In genomic region chr7:96800824-96801223, GRCh38 we compare ENCODE assay signal across 23 cellular contexts.
DNase-seq lines count a peak whose midpoint lies in the region; ATAC-seq and TF ChIP-seq lines count a peak whose summit lies in the region.
"Had no signal": no experiment of that assay in that cellular context is flagged by ENCODE, and none has a peak within 500 bp of the region (broad histone marks: within the 10 kb centered on the region; RNA-seq: fewer than 3 reads in every experiment).

No MANE protein-coding gene starts in this region.

- H2AFZ ChIP-seq in PC-3 (ENCODE audit: low read length): no peak overlapping the region
- H2AFZ ChIP-seq: hepatocyte had no signal

- BruUV-seq in PC-3 (replicated peaks; lab: Mats Ljungman, UMichigan): no TSS peak

- no peaks in the 10 kb centered on the region for H3K27me3 ChIP-seq in PC-3 (ENCODE audit: low read length)
- no peaks in the 10 kb centered on the region for H3K27me3 ChIP-seq in stomach
- H3K27me3 ChIP-seq: SJSA1, transverse colon had no signal

- POLR2A ChIA-PET in PC-3 (lab: Charles Lee; ENCODE audit: unreplicated experiment): no interaction called here

- H3K36me3 ChIP-seq in PC-3 (ENCODE audit: low read depth, low read length) (no peaks in the 10 kb centered on the region), stomach (no peaks in the 10 kb centered on the region)
- H3K36me3 ChIP-seq: SJSA1, transverse colon had no signal

- TF ChIP-seq POLR2A in stomach (IDR thresholded peaks at IDR 0.05): no peak

- intact Hi-C loops in PC-3 (cut with micrococcal nuclease) (loop anchor here (10.0 kb wide), 1 partner anchor 224 kb away; the partner anchor contains the start of gene DLX5), stomach (cut with DNase I; ENCODE audit: low total_unique reads) (no loop called here)

- H3K79me2 ChIP-seq in PC-3 (ENCODE audit: low read length): no peaks in the 10 kb centered on the region
- H3K79me2 ChIP-seq: hepatocyte had no signal

- CTCF ChIA-PET in PC-3 (lab: Charles Lee): no interaction called here

- no peak overlapping the region for H3K9ac ChIP-seq in PC-3 (ENCODE audit: low read length)

- no peak overlapping the region for H3K4me2 ChIP-seq in PC-3 (ENCODE audit: low read length)
- H3K4me2 ChIP-seq: hepatocyte had no signal

- TF ChIP-seq CTCF in PC-3 (conservative IDR thresholded peaks at IDR 0.05; ENCODE audit: low read depth, low read length): peak; percentile 44
- TF ChIP-seq CTCF in stomach (IDR thresholded peaks at IDR 0.05): peak in 1 of 7 experiments; percentile 11

- H3F3A ChIP-seq in PC-3 (ENCODE audit: low read length, unreplicated experiment): no peaks in the 10 kb centered on the region

- DNase-seq in NCI-H2107 treated with DMSO at 0.1 percent for 48 hours (lab: John Stamatoyannopoulos, UW; ENCODE audit: unreplicated experiment): peak; percentile 38
- no peak for DNase-seq in NCI-H2107 (lab: John Stamatoyannopoulos, UW)
- DNase-seq in PC-3: peak; percentile 66
- peak; percentile 37 for DNase-seq in epithelial cell of prostate (ENCODE audit: low read depth, low spot score)
- peak; percentile 29 for DNase-seq in stomach
- no peak for DNase-seq in NK-92 treated with Interleukin-12 subunit alpha and Interleukin-12 subunit beta, amount 100 ng/mL, for 24 hours (lab: John Stamatoyannopoulos, UW)
- DNase-seq in mesenteric fat pad (ENCODE audit: low spot score): no peak
- DNase-seq in putamen (ENCODE audit: low spot score): no peak
- DNase-seq: activated CD4-positive, alpha-beta T cell treated with anti-CD3 and anti-CD28 coated beads for 36 hours; activated naive CD8-positive, alpha-beta T cell treated with anti-CD3 and anti-CD28 coated beads for 36 hours; C1 segment of cervical spinal cord; DMS79; KBM-7; naive B cell; NCI-H1048; NCI-H2029; NCI-H510A treated with DMSO at 0.1 percent for 48 hours; stimulated activated naive CD4-positive, alpha-beta T cell; T-helper 9 cell; transverse colon had no signal

- no peak for TF ChIP-seq EP300 in stomach (IDR thresholded peaks at IDR 0.05)

- H4K20me1 ChIP-seq in PC-3 (ENCODE audit: low read length): no peaks in the 10 kb centered on the region

- no peaks in the 10 kb centered on the region for H3K4me1 ChIP-seq in PC-3 (ENCODE audit: insufficient read depth, low read length)
- no peaks in the 10 kb centered on the region for H3K4me1 ChIP-seq in stomach
- H3K4me1 ChIP-seq: SJSA1, transverse colon had no signal

- H3K9me3 ChIP-seq in PC-3 (ENCODE audit: low read length) (no peaks in the 10 kb centered on the region), stomach (no peaks in the 10 kb centered on the region)
- H3K9me3 ChIP-seq: SJSA1, transverse colon had no signal

- peak; percentile 55 for ATAC-seq in PC-3
- ATAC-seq: activated CD4-positive, alpha-beta T cell treated with anti-CD3 and anti-CD28 coated beads for 36 hours had no signal

- H3K4me3 ChIP-seq in PC-3 (ENCODE audit: low read length) (no peak overlapping the region), stomach (no peak overlapping the region)
- H3K4me3 ChIP-seq: hepatocyte, lung, SJSA1, transverse colon had no signal

- WGBS in stomach, 5 donors: 18 to 35% (median 24%) methylated on average over 2 of the region's 2 CpGs

- no peak overlapping the region for H3K27ac ChIP-seq in PC-3 (ENCODE audit: low read length)
- no peak overlapping the region for H3K27ac ChIP-seq in epithelial cell of prostate
- no peak overlapping the region for H3K27ac ChIP-seq in stomach
- H3K27ac ChIP-seq: hepatocyte, SJSA1, transverse colon had no signal

- no peaks in the 10 kb centered on the region for H3K9me2 ChIP-seq in PC-3 (replicated peaks; ENCODE audit: low read length)

Comparison
In these comparisons a context has a peak if more than half of its experiments do, and no peak if none do; other contexts are left out.
1. DNase-seq: peak in NCI-H2107 treated with DMSO at 0.1 percent for 48 hours (single experiment), PC-3 (single experiment), epithelial cell of prostate (single experiment) and stomach (single experiment); none in NCI-H2107 (single experiment), NK-92 treated with Interleukin-12 subunit alpha and Interleukin-12 subunit beta, amount 100 ng/mL, for 24 hours (single experiment), mesenteric fat pad (single experiment) and putamen (single experiment).